ENCODE assay signal across 9 cellular contexts in genomic region chr22:26671317-26672059, GRCh38. TPM values are rescaled to one million over a fixed set of nuclear protein-coding genes. Genes with fewer than 3 reads are reported as not detected.
DNase-seq lines count a peak whose midpoint lies in the region; ATAC-seq and TF ChIP-seq lines count a peak whose summit lies in the region.
"Had no signal": no experiment of that assay in that cellular context is flagged by ENCODE, and none has a peak within 500 bp of the region (broad histone marks: within the 10 kb centered on the region; RNA-seq: fewer than 3 reads in every experiment).

No MANE protein-coding gene starts in this region.

- peak; percentile 93 for DNase-seq in NAMALWA (ENCODE audit: low spot score)
- DNase-seq in activated T-helper 1 cell treated with Interleukin-2 at 50 U/mL for 16 hours (ENCODE audit: low read depth), result peak; percentile 52
- peak; percentile 33 to 80 (median 80) for DNase-seq in right cardiac atrium
- peak in 2 of 3 donors; percentile 30 to 39 for DNase-seq in stimulated activated CD4-positive, alpha-beta T cell treated with anti-CD3 and anti-CD28 coated beads, TNF-alpha, amount 100 ng/mL, for 1 hour (ENCODE audit: low read depth in 3 of 3, low spot score in 1 of 3)
- no peak for DNase-seq in C1 segment of cervical spinal cord (lab: John Stamatoyannopoulos, UW)
- no peak for DNase-seq in GM10266 (ENCODE audit: extremely low spot score)

- no peaks in the 10 kb centered on the region for H3K9me3 ChIP-seq in right cardiac atrium (ENCODE audit: control insufficient read depth, low read length)

- TF ChIP-seq CTCF in GM10266 (IDR thresholded peaks at IDR 0.05; ENCODE audit: control insufficient read depth, insufficient read depth, low read depth, missing control alignments), result no peak

- H3K4me3 ChIP-seq in right cardiac atrium (ENCODE audit: low read length), result no peak overlapping the region

- H3K27me3 ChIP-seq in right cardiac atrium (ENCODE audit: control insufficient read depth, insufficient read depth), result no peaks in the 10 kb centered on the region

- H3K4me1 ChIP-seq in right cardiac atrium (ENCODE audit: control insufficient read depth, insufficient read depth, low read length), result peaks cover 11% of the 10 kb centered on the region

- ATAC-seq in GM18511 (IDR thresholded peaks at IDR 0.05; ENCODE audit: unreplicated experiment) (peak; percentile 31), right cardiac atrium (no peak), HG03039 (IDR thresholded peaks at IDR 0.05; ENCODE audit: unreplicated experiment) (no peak)

- H3K27ac ChIP-seq in right cardiac atrium (ENCODE audit: low read length), result peak overlapping the region; percentile 95

- intact Hi-C loops in right cardiac atrium (cut with DNase I), result no loop called here

- 84% methylated on average over 15 of the region's 15 CpGs for WGBS in right cardiac atrium

RNA-seq across cellular contexts. Expression of gene MIAT, which starts 14.1 kb away (rescaled TPM):
- total RNA-seq in right cardiac atrium, result 1 to 10 TPM; 1.3 to 2.7 (median 1.5) TPM
- 0.45 TPM for polyA plus RNA-seq in right cardiac atrium

RNA-seq across cellular contexts. Expression of gene CRYBA4, which starts 49.7 kb away (rescaled TPM):
- total RNA-seq in right cardiac atrium, result not detected
- not detected for polyA plus RNA-seq in right cardiac atrium
- total RNA-seq: LHCN-M2 had no signal

RNA-seq across cellular contexts. Expression of gene CRYBB1, which starts 53.7 kb away (rescaled TPM):
- 1 to 10 TPM in 2 of 4 donors, under 1 TPM in 2; 0.48 to 1.3 (median 0.99) TPM for total RNA-seq in right cardiac atrium
- 0.25 TPM for polyA plus RNA-seq in right cardiac atrium
- total RNA-seq: LHCN-M2 had no signal

Comparison
In these comparisons a context has a peak if more than half of its experiments do, and no peak if none do; other contexts are left out.
1. DNase-seq: peak in NAMALWA (single experiment), activated T-helper 1 cell treated with Interleukin-2 at 50 U/mL for 16 hours (single experiment), right cardiac atrium (3 of 3) and stimulated activated CD4-positive, alpha-beta T cell treated with anti-CD3 and anti-CD28 coated beads, TNF-alpha, amount 100 ng/mL, for 1 hour (2 of 3); none in C1 segment of cervical spinal cord (0 of 14) and GM10266 (single experiment).